17 cellular contexts compared by ENCODE assay signal in genomic region chr11:87820026-87820425, GRCh38.
DNase-seq lines count a peak whose midpoint lies in the region; ATAC-seq and TF ChIP-seq lines count a peak whose summit lies in the region.
"Had no signal": no experiment of that assay in that cellular context is flagged by ENCODE, and none has a peak within 500 bp of the region (broad histone marks: within the 10 kb centered on the region; RNA-seq: fewer than 3 reads in every experiment).

No MANE protein-coding gene starts in this region.

- H3K9ac ChIP-seq in BLaER1, result no peak overlapping the region
- H3K9ac ChIP-seq: KMS-11 had no signal

- intact Hi-C loops in posterior vena cava (cut with DNase I), result no loop called here

- H3K9me3 ChIP-seq in BLaER1, result no peaks in the 10 kb centered on the region

- H3K4me3 Mint-ChIP-seq in nephron (no peak overlapping the region), T-cell (no peak overlapping the region)
- H3K4me3 Mint-ChIP-seq: CD4-positive, CD25-positive, alpha-beta regulatory T cell; H9 had no signal

- H3K36me3 ChIP-seq in BLaER1, result no peaks in the 10 kb centered on the region

- no peak for TF ChIP-seq CTCF in nephron (IDR thresholded peaks at IDR 0.05; ENCODE audit: unreplicated experiment in 3 of 3)

- H3K4me3 ChIP-seq in BLaER1, result no peak overlapping the region
- H3K4me3 ChIP-seq: SK-N-MC had no signal

- H3K36me3 Mint-ChIP-seq in nephron (ENCODE audit: low read depth) (no peaks in the 10 kb centered on the region), T-cell (no peaks in the 10 kb centered on the region)
- H3K36me3 Mint-ChIP-seq: CD4-positive, CD25-positive, alpha-beta regulatory T cell had no signal

- H3K9me3 Mint-ChIP-seq in nephron (no peaks in the 10 kb centered on the region), T-cell (peaks cover 0 to 4% (median 0%) of the 10 kb centered on the region in 3 donors)
- H3K9me3 Mint-ChIP-seq: H9 had no signal

- H3K27ac ChIP-seq in BLaER1, result no peak overlapping the region
- H3K27ac ChIP-seq: KMS-11, SK-N-MC had no signal

- POLR2A ChIA-PET in T-cell (lab: Charles Lee), result no interaction called here

- CTCF ChIA-PET in T-cell (lab: Charles Lee), result no interaction called here

- H3K4me1 Mint-ChIP-seq in nephron (no peaks in the 10 kb centered on the region), T-cell (no peaks in the 10 kb centered on the region)
- H3K4me1 Mint-ChIP-seq: CD4-positive, CD25-positive, alpha-beta regulatory T cell; H9 had no signal

- H3K27me3 ChIP-seq in BLaER1, result no peaks in the 10 kb centered on the region

- peaks cover 6% of the 10 kb centered on the region for H3K4me1 ChIP-seq in BLaER1

- ATAC-seq in T-cell (replicated peaks in 1 of 4), result no peak
- ATAC-seq: HepG2 had no signal

- H3K4me2 ChIP-seq in BLaER1, result peak overlapping the region; percentile 18; the same call in 1 of the 2 replicates
- H3K4me2 ChIP-seq: KMS-11 had no signal

- DNase-seq in NCI-H1694 (lab: John Stamatoyannopoulos, UW), result peak; percentile 5
- DNase-seq in astrocyte of the hippocampus (ENCODE audit: low read depth, low spot score), result peak; percentile 56
- DNase-seq in DMS53 (lab: John Stamatoyannopoulos, UW), result no peak
- DNase-seq in posterior vena cava (ENCODE audit: low spot score), result no peak
- DNase-seq in T-cell, result no peak
- DNase-seq: CD4-positive, CD25-positive, alpha-beta regulatory T cell; H9; NCI-H1417; NCI-H2081; NCI-H2227 treated with DMSO at 0.1 percent for 48 hours; NCI-H524; Right ventricle myocardium superior had no signal

- H3K27ac Mint-ChIP-seq in nephron, result peak overlapping the region in 2 of 3 experiments; percentile 44 to 71
- H3K27ac Mint-ChIP-seq in T-cell, result no peak overlapping the region
- H3K27ac Mint-ChIP-seq: CD4-positive, CD25-positive, alpha-beta regulatory T cell; H9 had no signal

- no peaks in the 10 kb centered on the region for H4K20me1 ChIP-seq in BLaER1

- H3K27me3 Mint-ChIP-seq in nephron (ENCODE audit: low read depth) (no peaks in the 10 kb centered on the region), T-cell (no peaks in the 10 kb centered on the region)
- H3K27me3 Mint-ChIP-seq: CD4-positive, CD25-positive, alpha-beta regulatory T cell had no signal

Comparison
In these comparisons a context has a peak if more than half of its experiments do, and no peak if none do; other contexts are left out.
1. DNase-seq: peak in NCI-H1694 (single experiment) and astrocyte of the hippocampus (single experiment); none in DMS53 (single experiment), posterior vena cava (single experiment) and T-cell (0 of 34).
2. H3K27ac Mint-ChIP-seq: peak in nephron (2 of 3); none in T-cell (0 of 2).